Comparison of ENCODE assay signal across 16 cellular contexts in the genomic region with DNA sequence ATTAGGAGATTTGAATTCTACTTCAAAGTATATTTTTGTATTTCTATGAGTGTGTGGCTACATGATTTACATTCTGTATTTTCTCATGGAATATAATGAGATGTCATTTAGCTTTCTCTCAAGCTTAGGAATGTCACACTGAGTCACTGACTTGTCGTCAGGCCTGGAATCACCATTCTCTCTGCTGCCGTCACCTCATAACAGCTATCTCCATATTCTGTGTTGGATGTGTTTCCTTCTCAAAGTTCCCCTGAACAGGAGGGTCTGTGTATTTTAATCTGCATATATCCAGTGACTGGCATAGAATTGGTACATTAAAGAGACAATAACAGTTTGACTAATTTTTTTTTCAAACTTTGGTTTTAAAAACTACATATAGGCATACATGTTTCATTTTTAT. TPM values are rescaled to one million over a fixed set of nuclear protein-coding genes. Genes with fewer than 3 reads are reported as not detected.
DNase-seq lines count a peak whose midpoint lies in the region; ATAC-seq and TF ChIP-seq lines count a peak whose summit lies in the region.
"Had no signal": no experiment of that assay in that cellular context is flagged by ENCODE, and none has a peak within 500 bp of the region (broad histone marks: within the 10 kb centered on the region; RNA-seq: fewer than 3 reads in every experiment).

No MANE protein-coding gene starts in this region.

- no peak for TF ChIP-seq CTCF in choroid plexus epithelial cell (conservative IDR thresholded peaks at IDR 0.05; ENCODE audit: low read depth, low read length)
- no peak for TF ChIP-seq CTCF in nephron (IDR thresholded peaks at IDR 0.05; ENCODE audit: unreplicated experiment in 3 of 3)
- TF ChIP-seq CTCF in BE2C (IDR thresholded peaks at IDR 0.05; ENCODE audit: low read depth, low read length) = no peak

- peaks cover 8% of the 10 kb centered on the region for H3K4me1 Mint-ChIP-seq in nephron
- peaks cover 0 to 3% (median 0%) of the 10 kb centered on the region in 7 donors for H3K4me1 Mint-ChIP-seq in naive thymus-derived CD4-positive, alpha-beta T cell

- H3K4me3 ChIP-seq in choroid plexus epithelial cell (ENCODE audit: low read depth, low read length) (no peak overlapping the region), BE2C (ENCODE audit: low read depth, low read length) (no peak overlapping the region)
- no peak overlapping the region for H3K4me3 ChIP-seq in naive thymus-derived CD4-positive, alpha-beta T cell (ENCODE audit: low read length)
- H3K4me3 ChIP-seq: SJCRH30 had no signal

- POLR2A ChIA-PET in naive thymus-derived CD4-positive, alpha-beta T cell (lab: Charles Lee) = no interaction called here

- DNase-seq in EH (ENCODE audit: low read depth) (peak; percentile 27), NCI-H460 (ENCODE audit: extremely low read depth, low read depth) (peak; percentile 96), choroid plexus epithelial cell (ENCODE audit: low read depth) (peak; percentile 30), BE2C (no peak), NCI-H1930 (lab: John Stamatoyannopoulos, UW) (no peak)
- DNase-seq in naive thymus-derived CD4-positive, alpha-beta T cell = no peak
- DNase-seq: ACHN, GF-D8, GOT3, KBM-7, NCI-H1105, NCI-H524, SJCRH30 had no signal

- H3K9me3 ChIP-seq in naive thymus-derived CD4-positive, alpha-beta T cell (ENCODE audit: control insufficient read depth in 2 of 3, low read length in 3 of 3) = no peaks in the 10 kb centered on the region
- no peaks in the 10 kb centered on the region for H3K9me3 ChIP-seq in BE2C
- H3K9me3 ChIP-seq: SJCRH30 had no signal

- CTCF ChIA-PET in naive thymus-derived CD4-positive, alpha-beta T cell (lab: Charles Lee) = no interaction called here

- H3K4me3 Mint-ChIP-seq in nephron = no peak overlapping the region
- no peak overlapping the region for H3K4me3 Mint-ChIP-seq in naive thymus-derived CD4-positive, alpha-beta T cell

- no peaks in the 10 kb centered on the region for H3K27me3 Mint-ChIP-seq in nephron (ENCODE audit: low read depth)
- no peaks in the 10 kb centered on the region for H3K27me3 Mint-ChIP-seq in naive thymus-derived CD4-positive, alpha-beta T cell

- H3K36me3 Mint-ChIP-seq in nephron (ENCODE audit: low read depth) = peaks cover 25% of the 10 kb centered on the region
- H3K36me3 Mint-ChIP-seq in naive thymus-derived CD4-positive, alpha-beta T cell = peaks cover 3 to 36% (median 25%) of the 10 kb centered on the region in 5 donors

- no peak for ATAC-seq in naive thymus-derived CD4-positive, alpha-beta T cell

- H3K4me1 ChIP-seq in naive thymus-derived CD4-positive, alpha-beta T cell (ENCODE audit: control insufficient read depth in 2 of 2, insufficient read depth in 2 of 2, low read length in 2 of 2) = no peaks in the 10 kb centered on the region
- no peaks in the 10 kb centered on the region for H3K4me1 ChIP-seq in BE2C
- H3K4me1 ChIP-seq: SJCRH30 had no signal

- peak overlapping the region; percentile 46 to 60 (median 50) for H3K27ac Mint-ChIP-seq in nephron
- no peak overlapping the region for H3K27ac Mint-ChIP-seq in naive thymus-derived CD4-positive, alpha-beta T cell

- no peaks in the 10 kb centered on the region for H3K9me3 Mint-ChIP-seq in nephron
- H3K9me3 Mint-ChIP-seq in naive thymus-derived CD4-positive, alpha-beta T cell = peaks cover 0 to 2% (median 0%) of the 10 kb centered on the region in 11 donors

- H3K27me3 ChIP-seq in naive thymus-derived CD4-positive, alpha-beta T cell (ENCODE audit: control insufficient read depth in 2 of 2, insufficient read depth in 2 of 2, low read length in 2 of 2) = no peaks in the 10 kb centered on the region
- no peaks in the 10 kb centered on the region for H3K27me3 ChIP-seq in BE2C
- H3K27me3 ChIP-seq: SJCRH30 had no signal

- no peak overlapping the region for H3K27ac ChIP-seq in naive thymus-derived CD4-positive, alpha-beta T cell (ENCODE audit: low read depth, low read length)
- H3K27ac ChIP-seq: C4-2B, RWPE1, SJCRH30 had no signal

- intact Hi-C loops in naive thymus-derived CD4-positive, alpha-beta T cell (cut with micrococcal nuclease) = loop anchor here in 1 of 2 donors (10.0 kb wide), 2 partner anchors 455 to 605 kb away; no protein-coding TSS in a partner anchor

- peaks cover 0 to 6% (median 0%) of the 10 kb centered on the region in 3 experiments for H3K36me3 ChIP-seq in naive thymus-derived CD4-positive, alpha-beta T cell (ENCODE audit: control insufficient read depth in 2 of 3, insufficient read depth in 3 of 3, low read length in 3 of 3)
- H3K36me3 ChIP-seq in BE2C = no peaks in the 10 kb centered on the region

RNA-seq across cellular contexts. Expression of a gene that starts 35.9 kb away (rescaled TPM):
- 104 and 108 TPM in 2 replicates for total RNA-seq in NCI-H460 (2014; rRNA removed; shearing (Covaris generic))
- 138 and 141 TPM in 2 replicates for polyA plus RNA-seq in NCI-H460 (2014; cell fraction: nucleus; rRNA removed)
- 10 to 100 TPM; 12.2 to 24.1 (median 20.4) TPM for total RNA-seq in naive thymus-derived CD4-positive, alpha-beta T cell
- 10 to 100 TPM; 21.9 to 33.0 TPM for polyA plus RNA-seq in naive thymus-derived CD4-positive, alpha-beta T cell
- 21.6 TPM for polyA plus RNA-seq in BE2C (2012; ENCODE audit: insufficient read depth, insufficient read length, low read depth)

Comparison
In these comparisons a context has a peak if more than half of its experiments do, and no peak if none do; other contexts are left out.
1. DNase-seq: peak in EH (single experiment), NCI-H460 (single experiment) and choroid plexus epithelial cell (single experiment); none in naive thymus-derived CD4-positive, alpha-beta T cell (0 of 9), BE2C (single experiment) and NCI-H1930 (0 of 2).
2. H3K27ac Mint-ChIP-seq: peak in nephron (3 of 3); none in naive thymus-derived CD4-positive, alpha-beta T cell (0 of 9).